In the genomic region with DNA sequence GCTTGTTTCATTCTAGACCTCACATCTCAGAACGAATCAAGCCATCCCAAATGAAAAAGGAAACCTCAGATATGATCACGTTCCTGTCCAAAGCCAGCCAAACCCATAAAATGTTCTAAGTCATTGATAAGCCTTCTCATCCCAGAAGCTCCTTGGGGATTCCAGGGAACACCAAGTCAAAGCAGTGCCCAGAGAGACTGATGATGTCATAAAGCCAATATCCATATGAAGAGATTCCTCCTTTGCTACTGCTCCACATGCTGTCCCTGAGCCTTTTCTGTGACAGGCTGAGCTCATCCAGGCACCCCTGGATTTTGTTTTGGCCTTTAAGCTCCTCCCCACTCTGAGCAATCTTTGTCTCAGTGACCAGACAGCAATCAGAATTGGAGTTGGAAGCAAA, we compare ENCODE assay signal across 2 cellular contexts.
TF ChIP-seq lines count a peak whose summit lies in the region.

No MANE protein-coding gene starts in this region.

TF ChIP-seq in SK-N-SH, 30 proteins besides CTCF, POLR2A, EP300 and RAD21 (continued from another document):
- TF ChIP-seq, protein P1, sequence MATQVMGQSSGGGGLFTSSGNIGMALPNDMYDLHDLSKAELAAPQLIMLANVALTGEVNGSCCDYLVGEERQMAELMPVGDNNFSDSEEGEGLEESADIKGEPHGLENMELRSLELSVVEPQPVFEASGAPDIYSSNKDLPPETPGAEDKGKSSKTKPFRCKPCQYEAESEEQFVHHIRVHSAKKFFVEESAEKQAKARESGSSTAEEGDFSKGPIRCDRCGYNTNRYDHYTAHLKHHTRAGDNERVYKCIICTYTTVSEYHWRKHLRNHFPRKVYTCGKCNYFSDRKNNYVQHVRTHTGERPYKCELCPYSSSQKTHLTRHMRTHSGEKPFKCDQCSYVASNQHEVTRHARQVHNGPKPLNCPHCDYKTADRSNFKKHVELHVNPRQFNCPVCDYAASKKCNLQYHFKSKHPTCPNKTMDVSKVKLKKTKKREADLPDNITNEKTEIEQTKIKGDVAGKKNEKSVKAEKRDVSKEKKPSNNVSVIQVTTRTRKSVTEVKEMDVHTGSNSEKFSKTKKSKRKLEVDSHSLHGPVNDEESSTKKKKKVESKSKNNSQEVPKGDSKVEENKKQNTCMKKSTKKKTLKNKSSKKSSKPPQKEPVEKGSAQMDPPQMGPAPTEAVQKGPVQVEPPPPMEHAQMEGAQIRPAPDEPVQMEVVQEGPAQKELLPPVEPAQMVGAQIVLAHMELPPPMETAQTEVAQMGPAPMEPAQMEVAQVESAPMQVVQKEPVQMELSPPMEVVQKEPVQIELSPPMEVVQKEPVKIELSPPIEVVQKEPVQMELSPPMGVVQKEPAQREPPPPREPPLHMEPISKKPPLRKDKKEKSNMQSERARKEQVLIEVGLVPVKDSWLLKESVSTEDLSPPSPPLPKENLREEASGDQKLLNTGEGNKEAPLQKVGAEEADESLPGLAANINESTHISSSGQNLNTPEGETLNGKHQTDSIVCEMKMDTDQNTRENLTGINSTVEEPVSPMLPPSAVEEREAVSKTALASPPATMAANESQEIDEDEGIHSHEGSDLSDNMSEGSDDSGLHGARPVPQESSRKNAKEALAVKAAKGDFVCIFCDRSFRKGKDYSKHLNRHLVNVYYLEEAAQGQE (IDR thresholded peaks at IDR 0.05; ENCODE audit: low read depth, low read length), result no peak
- TF ChIP-seq ELF1 (IDR thresholded peaks at IDR 0.05) (no peak), SMC3 (IDR thresholded peaks at IDR 0.05; ENCODE audit: low read depth, low read length) (no peak), RCOR1 (IDR thresholded peaks at IDR 0.05; ENCODE audit: low read length) (no peak), FOSL2 (IDR thresholded peaks at IDR 0.05; ENCODE audit: borderline replicate concordance, low read depth) (no peak), NFIC (IDR thresholded peaks at IDR 0.05; ENCODE audit: borderline replicate concordance) (no peak), FOXM1 (IDR thresholded peaks at IDR 0.05; ENCODE audit: low read depth) (no peak), NRF1 (IDR thresholded peaks at IDR 0.05; ENCODE audit: low read depth, low read length) (no peak), YY1 (IDR thresholded peaks at IDR 0.05; ENCODE audit: low read depth) (no peak), CHD2 (IDR thresholded peaks at IDR 0.05; ENCODE audit: low read length, partially characterized antibody) (no peak)
- TF ChIP-seq, protein P2, sequence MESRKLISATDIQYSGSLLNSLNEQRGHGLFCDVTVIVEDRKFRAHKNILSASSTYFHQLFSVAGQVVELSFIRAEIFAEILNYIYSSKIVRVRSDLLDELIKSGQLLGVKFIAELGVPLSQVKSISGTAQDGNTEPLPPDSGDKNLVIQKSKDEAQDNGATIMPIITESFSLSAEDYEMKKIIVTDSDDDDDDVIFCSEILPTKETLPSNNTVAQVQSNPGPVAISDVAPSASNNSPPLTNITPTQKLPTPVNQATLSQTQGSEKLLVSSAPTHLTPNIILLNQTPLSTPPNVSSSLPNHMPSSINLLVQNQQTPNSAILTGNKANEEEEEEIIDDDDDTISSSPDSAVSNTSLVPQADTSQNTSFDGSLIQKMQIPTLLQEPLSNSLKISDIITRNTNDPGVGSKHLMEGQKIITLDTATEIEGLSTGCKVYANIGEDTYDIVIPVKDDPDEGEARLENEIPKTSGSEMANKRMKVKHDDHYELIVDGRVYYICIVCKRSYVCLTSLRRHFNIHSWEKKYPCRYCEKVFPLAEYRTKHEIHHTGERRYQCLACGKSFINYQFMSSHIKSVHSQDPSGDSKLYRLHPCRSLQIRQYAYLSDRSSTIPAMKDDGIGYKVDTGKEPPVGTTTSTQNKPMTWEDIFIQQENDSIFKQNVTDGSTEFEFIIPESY (IDR thresholded peaks at IDR 0.05; ENCODE audit: borderline replicate concordance, low read depth), result no peak

TF ChIP-seq in SK-N-SH treated with all-trans-retinoic acid at 6 μM for 48 hours, 23 proteins besides CTCF, POLR2A, EP300 and RAD21 (continued from another document):
- TF ChIP-seq, protein P3, sequence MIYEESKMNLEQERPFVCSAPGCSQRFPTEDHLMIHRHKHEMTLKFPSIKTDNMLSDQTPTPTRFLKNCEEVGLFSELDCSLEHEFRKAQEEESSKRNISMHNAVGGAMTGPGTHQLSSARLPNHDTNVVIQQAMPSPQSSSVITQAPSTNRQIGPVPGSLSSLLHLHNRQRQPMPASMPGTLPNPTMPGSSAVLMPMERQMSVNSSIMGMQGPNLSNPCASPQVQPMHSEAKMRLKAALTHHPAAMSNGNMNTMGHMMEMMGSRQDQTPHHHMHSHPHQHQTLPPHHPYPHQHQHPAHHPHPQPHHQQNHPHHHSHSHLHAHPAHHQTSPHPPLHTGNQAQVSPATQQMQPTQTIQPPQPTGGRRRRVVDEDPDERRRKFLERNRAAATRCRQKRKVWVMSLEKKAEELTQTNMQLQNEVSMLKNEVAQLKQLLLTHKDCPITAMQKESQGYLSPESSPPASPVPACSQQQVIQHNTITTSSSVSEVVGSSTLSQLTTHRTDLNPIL (CRISPR knock-in tag; IDR thresholded peaks at IDR 0.05; ENCODE audit: low read depth), result no peak
- no peak for TF ChIP-seq CSDC2 (CRISPR knock-in tag; IDR thresholded peaks at IDR 0.05)
- TF ChIP-seq TCF4 (CRISPR knock-in tag; IDR thresholded peaks at IDR 0.05; ENCODE audit: borderline replicate concordance), result no peak
- no peak for TF ChIP-seq TOX (CRISPR knock-in tag; IDR thresholded peaks at IDR 0.05; ENCODE audit: borderline replicate concordance)
- TF ChIP-seq ZNF70 (CRISPR knock-in tag; IDR thresholded peaks at IDR 0.05), result no peak
- TF ChIP-seq OSR1 (CRISPR knock-in tag; IDR thresholded peaks at IDR 0.05), result no peak
- TF ChIP-seq, protein P4, sequence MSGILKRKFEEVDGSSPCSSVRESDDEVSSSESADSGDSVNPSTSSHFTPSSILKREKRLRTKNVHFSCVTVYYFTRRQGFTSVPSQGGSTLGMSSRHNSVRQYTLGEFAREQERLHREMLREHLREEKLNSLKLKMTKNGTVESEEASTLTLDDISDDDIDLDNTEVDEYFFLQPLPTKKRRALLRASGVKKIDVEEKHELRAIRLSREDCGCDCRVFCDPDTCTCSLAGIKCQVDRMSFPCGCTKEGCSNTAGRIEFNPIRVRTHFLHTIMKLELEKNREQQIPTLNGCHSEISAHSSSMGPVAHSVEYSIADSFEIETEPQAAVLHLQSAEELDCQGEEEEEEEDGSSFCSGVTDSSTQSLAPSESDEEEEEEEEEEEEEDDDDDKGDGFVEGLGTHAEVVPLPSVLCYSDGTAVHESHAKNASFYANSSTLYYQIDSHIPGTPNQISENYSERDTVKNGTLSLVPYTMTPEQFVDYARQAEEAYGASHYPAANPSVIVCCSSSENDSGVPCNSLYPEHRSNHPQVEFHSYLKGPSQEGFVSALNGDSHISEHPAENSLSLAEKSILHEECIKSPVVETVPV (CRISPR knock-in tag; IDR thresholded peaks at IDR 0.05), result no peak
- TF ChIP-seq ESRRG (CRISPR knock-in tag; IDR thresholded peaks at IDR 0.05), result no peak
- TF ChIP-seq BACH2 (CRISPR knock-in tag; IDR thresholded peaks at IDR 0.05; ENCODE audit: borderline replicate concordance), result no peak
- TF ChIP-seq RARB (CRISPR knock-in tag; IDR thresholded peaks at IDR 0.05), result no peak
- TF ChIP-seq ZFP30 (CRISPR knock-in tag; IDR thresholded peaks at IDR 0.05), result no peak
TF ChIP-seq in SK-N-SH treated with all-trans-retinoic acid at 6 μM for 48 hours: peak in this region for 0.
